26 cellular contexts compared by ENCODE assay signal in the genomic region with DNA sequence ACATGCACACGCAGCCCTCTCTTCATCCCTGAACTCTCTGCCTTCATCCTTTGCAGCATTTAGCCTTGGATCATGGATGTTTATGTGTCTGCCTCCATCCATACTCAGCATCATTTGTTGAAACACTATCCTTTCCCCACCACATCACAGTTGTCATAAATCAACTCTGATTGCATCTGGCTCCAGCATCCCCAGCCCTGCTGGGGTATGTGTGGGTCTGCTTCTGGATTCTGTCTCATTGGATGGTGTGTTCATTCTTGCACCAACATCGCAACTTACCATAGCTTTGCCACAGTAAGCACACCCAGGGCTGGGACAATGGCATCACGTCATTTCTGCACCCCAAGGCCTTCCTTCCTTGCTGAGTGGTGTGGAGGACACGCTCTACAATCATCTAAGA.
DNase-seq lines count a peak whose midpoint lies in the region; ATAC-seq and TF ChIP-seq lines count a peak whose summit lies in the region.
"Had no signal": no experiment of that assay in that cellular context is flagged by ENCODE, and none has a peak within 500 bp of the region (broad histone marks: within the 10 kb centered on the region; RNA-seq: fewer than 3 reads in every experiment).

No MANE protein-coding gene starts in this region.

- no peak for TF ChIP-seq POLR2A in sigmoid colon (IDR thresholded peaks at IDR 0.05)

- no peaks in the 10 kb centered on the region for H3K36me3 ChIP-seq in SK-N-SH (replicated peaks in 1 of 2; ENCODE audit: control insufficient read depth in 1 of 2, insufficient read depth in 2 of 2, low read length in 1 of 2)
- H3K36me3 ChIP-seq in sigmoid colon = no peaks in the 10 kb centered on the region
- H3K36me3 ChIP-seq: SJSA1 had no signal

- 90% methylated on average over 4 of the region's 4 CpGs for WGBS in SK-N-SH (ENCODE audit: low lambda C conversion rate)
- 88 to 94% methylated on average over 4 of the region's 4 CpGs for WGBS in sigmoid colon, 2 donors

- CTCF ChIA-PET in SK-N-SH (lab: Yijun Ruan, JAX) = interaction anchor here (0.6 kb wide), 1 partner anchor 17 kb away, joined by 3 read pairs; no protein-coding TSS in a partner anchor

- ATAC-seq in SK-N-SH treated with all-trans-retinoic acid at 6 μM for 48 hours = no peak; the same call in 2 of the 3 replicates
- ATAC-seq in HG02678 (IDR thresholded peaks at IDR 0.05; ENCODE audit: unreplicated experiment) = no peak
- ATAC-seq in GM19035 (IDR thresholded peaks at IDR 0.05; ENCODE audit: unreplicated experiment) = no peak
- ATAC-seq: CD8-positive, alpha-beta T cell; HepG2; Panc1; Right ventricle myocardium inferior had no signal

- H3K9me2 ChIP-seq in SK-N-SH = no peaks in the 10 kb centered on the region

- no peak overlapping the region for H3K4me3 ChIP-seq in SK-N-SH (ENCODE audit: low read depth in 2 of 2, low read length in 1 of 2)
- no peak overlapping the region for H3K4me3 ChIP-seq in sigmoid colon
- H3K4me3 ChIP-seq: GM23248, SJSA1 had no signal

- H3K27ac ChIP-seq in SK-N-SH (ENCODE audit: low read depth in 2 of 2, low read length in 1 of 2) (no peak overlapping the region), sigmoid colon (peak overlapping the region in 3 of 4 donors; percentile 2 to 59 (median 46))
- H3K27ac ChIP-seq: GM23248, HL-60, SJSA1 had no signal

- POLR2A ChIA-PET in SK-N-SH (lab: Yijun Ruan, JAX) = no interaction called here

- H3K9me3 ChIP-seq in SK-N-SH (peaks cover 7% of the 10 kb centered on the region; the same call in 1 of the 2 replicates), sigmoid colon (no peaks in the 10 kb centered on the region)
- H3K9me3 ChIP-seq: SJSA1 had no signal

- H3K4me1 ChIP-seq in SK-N-SH (ENCODE audit: control insufficient read depth in 1 of 2, insufficient read depth in 2 of 2, low read depth in 1 of 2, low read length in 1 of 2) (peaks cover 3 to 4% of the 10 kb centered on the region in 2 experiments; a peak in 2 of 4 replicates), sigmoid colon (peaks cover 0 to 18% (median 8%) of the 10 kb centered on the region in 4 donors)

- no peak for TF ChIP-seq EP300 in SK-N-SH (IDR thresholded peaks at IDR 0.05; ENCODE audit: borderline replicate concordance in 1 of 2, low read depth in 1 of 2, low read length in 1 of 2)
- no peak for TF ChIP-seq EP300 in sigmoid colon (IDR thresholded peaks at IDR 0.05)

- intact Hi-C loops in sigmoid colon (cut with DNase I) = no loop called here

- TF ChIP-seq CTCF in SK-N-SH (IDR thresholded peaks at IDR 0.05) (no peak), sigmoid colon (IDR thresholded peaks at IDR 0.05) (no peak)

- peaks cover 6% of the 10 kb centered on the region for H3F3A ChIP-seq in SK-N-SH (replicated peaks; ENCODE audit: insufficient read depth)

- H2AFZ ChIP-seq in SK-N-SH (ENCODE audit: low read depth) = no peak overlapping the region
- H2AFZ ChIP-seq: GM23248 had no signal

- no peak for TF ChIP-seq RAD21 in SK-N-SH (IDR thresholded peaks at IDR 0.05; ENCODE audit: low read length)

- H3K27me3 ChIP-seq in SK-N-SH (ENCODE audit: insufficient read depth) (no peaks in the 10 kb centered on the region), sigmoid colon (no peaks in the 10 kb centered on the region)
- H3K27me3 ChIP-seq: SJSA1 had no signal

- H3K79me2 ChIP-seq in SK-N-SH (ENCODE audit: insufficient read depth) = no peaks in the 10 kb centered on the region

- DNase-seq in SK-N-SH (no peak), SK-N-DZ (ENCODE audit: low spot score) (peak; percentile 80), left kidney (ENCODE audit: low read depth, low spot score) (peak; percentile 89), sigmoid colon (peak; percentile 29), AG08396 (ENCODE audit: low spot score) (no peak)
- DNase-seq: 8988T; AML-193; C1 segment of cervical spinal cord; CD8-positive, alpha-beta T cell; GM23248; H9; KG1; NCI-H1092 treated with DMSO at 0.1 percent for 48 hours; NCI-H1436 treated with DMSO at 0.1 percent for 48 hours; NCI-H1930; NCI-H226; NCI-H524 treated with DMSO at 0.1 percent for 48 hours; NCI-H82 had no signal

- H3K4me2 ChIP-seq in SK-N-SH = no peak overlapping the region

- H3K9ac ChIP-seq in SK-N-SH = no peak overlapping the region
- H3K9ac ChIP-seq: GM23248 had no signal

- H4K20me1 ChIP-seq in SK-N-SH (ENCODE audit: insufficient read depth) = no peaks in the 10 kb centered on the region

TF ChIP-seq in SK-N-SH, 30 proteins besides CTCF, POLR2A, EP300 and RAD21:
- TF ChIP-seq REST (IDR thresholded peaks at IDR 0.05; ENCODE audit: low read depth, low read length) (no peak), USF2 (IDR thresholded peaks at IDR 0.05; ENCODE audit: borderline replicate concordance, low read depth, low read length) (no peak), GATA2 (CRISPR knock-in tag; IDR thresholded peaks at IDR 0.05) (peak; percentile 40), RCOR1 (IDR thresholded peaks at IDR 0.05; ENCODE audit: low read length) (no peak)

TF ChIP-seq in SK-N-SH treated with all-trans-retinoic acid at 6 μM for 48 hours, 23 proteins besides CTCF, POLR2A, EP300 and RAD21 (continues in another document):
- TF ChIP-seq TSHZ2 (CRISPR knock-in tag; IDR thresholded peaks at IDR 0.05) (no peak), ZNF565 (CRISPR knock-in tag; conservative IDR thresholded peaks at IDR 0.05; ENCODE audit: low read depth) (no peak), SNAI2 (CRISPR knock-in tag; IDR thresholded peaks at IDR 0.05) (no peak), ESRRG (CRISPR knock-in tag; IDR thresholded peaks at IDR 0.05) (no peak), ZNF8 (CRISPR knock-in tag; IDR thresholded peaks at IDR 0.05) (no peak), TOX (CRISPR knock-in tag; IDR thresholded peaks at IDR 0.05; ENCODE audit: borderline replicate concordance) (no peak), RARB (CRISPR knock-in tag; IDR thresholded peaks at IDR 0.05) (no peak), ZFP30 (CRISPR knock-in tag; IDR thresholded peaks at IDR 0.05) (no peak), CREB5 (CRISPR knock-in tag; IDR thresholded peaks at IDR 0.05; ENCODE audit: low read depth) (no peak)
- TF ChIP-seq, protein P1, sequence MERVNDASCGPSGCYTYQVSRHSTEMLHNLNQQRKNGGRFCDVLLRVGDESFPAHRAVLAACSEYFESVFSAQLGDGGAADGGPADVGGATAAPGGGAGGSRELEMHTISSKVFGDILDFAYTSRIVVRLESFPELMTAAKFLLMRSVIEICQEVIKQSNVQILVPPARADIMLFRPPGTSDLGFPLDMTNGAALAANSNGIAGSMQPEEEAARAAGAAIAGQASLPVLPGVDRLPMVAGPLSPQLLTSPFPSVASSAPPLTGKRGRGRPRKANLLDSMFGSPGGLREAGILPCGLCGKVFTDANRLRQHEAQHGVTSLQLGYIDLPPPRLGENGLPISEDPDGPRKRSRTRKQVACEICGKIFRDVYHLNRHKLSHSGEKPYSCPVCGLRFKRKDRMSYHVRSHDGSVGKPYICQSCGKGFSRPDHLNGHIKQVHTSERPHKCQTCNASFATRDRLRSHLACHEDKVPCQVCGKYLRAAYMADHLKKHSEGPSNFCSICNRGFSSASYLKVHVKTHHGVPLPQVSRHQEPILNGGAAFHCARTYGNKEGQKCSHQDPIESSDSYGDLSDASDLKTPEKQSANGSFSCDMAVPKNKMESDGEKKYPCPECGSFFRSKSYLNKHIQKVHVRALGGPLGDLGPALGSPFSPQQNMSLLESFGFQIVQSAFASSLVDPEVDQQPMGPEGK (CRISPR knock-in tag; IDR thresholded peaks at IDR 0.05; ENCODE audit: borderline replicate concordance) = no peak
- TF ChIP-seq, protein P2, sequence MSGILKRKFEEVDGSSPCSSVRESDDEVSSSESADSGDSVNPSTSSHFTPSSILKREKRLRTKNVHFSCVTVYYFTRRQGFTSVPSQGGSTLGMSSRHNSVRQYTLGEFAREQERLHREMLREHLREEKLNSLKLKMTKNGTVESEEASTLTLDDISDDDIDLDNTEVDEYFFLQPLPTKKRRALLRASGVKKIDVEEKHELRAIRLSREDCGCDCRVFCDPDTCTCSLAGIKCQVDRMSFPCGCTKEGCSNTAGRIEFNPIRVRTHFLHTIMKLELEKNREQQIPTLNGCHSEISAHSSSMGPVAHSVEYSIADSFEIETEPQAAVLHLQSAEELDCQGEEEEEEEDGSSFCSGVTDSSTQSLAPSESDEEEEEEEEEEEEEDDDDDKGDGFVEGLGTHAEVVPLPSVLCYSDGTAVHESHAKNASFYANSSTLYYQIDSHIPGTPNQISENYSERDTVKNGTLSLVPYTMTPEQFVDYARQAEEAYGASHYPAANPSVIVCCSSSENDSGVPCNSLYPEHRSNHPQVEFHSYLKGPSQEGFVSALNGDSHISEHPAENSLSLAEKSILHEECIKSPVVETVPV (CRISPR knock-in tag; IDR thresholded peaks at IDR 0.05) = no peak

Comparison
In these comparisons a context has a peak if more than half of its experiments do, and no peak if none do; other contexts are left out.
1. DNase-seq: peak in SK-N-DZ (single experiment), left kidney (single experiment) and sigmoid colon (single experiment); none in SK-N-SH (single experiment) and AG08396 (single experiment).
2. H3K27ac ChIP-seq: peak in sigmoid colon (3 of 4); none in SK-N-SH (0 of 2).